ENCODE assay signal across 2 cellular contexts in the genomic region with DNA sequence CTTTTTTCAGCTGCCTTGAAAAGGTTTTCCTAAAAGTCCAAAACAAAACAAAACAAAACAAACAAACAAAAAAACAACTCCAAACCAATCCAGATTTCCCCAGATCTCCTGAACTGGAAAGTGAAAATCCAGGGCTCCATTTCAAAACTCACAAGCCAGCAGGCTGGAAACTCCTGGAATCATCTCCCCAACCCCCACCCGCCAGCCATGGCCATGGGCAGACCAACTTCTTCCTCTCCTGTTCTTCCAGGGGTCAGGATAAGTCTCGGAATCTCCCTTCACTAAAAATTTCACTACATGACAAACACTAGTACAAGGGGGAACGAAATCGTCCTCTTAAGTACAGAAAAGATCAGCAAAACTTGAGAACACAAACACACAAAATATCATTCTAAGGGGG.
TF ChIP-seq lines count a peak whose summit lies in the region.

No MANE protein-coding gene starts in this region.

TF ChIP-seq in endothelial cell of umbilical vein, 7 proteins besides CTCF, POLR2A, EP300 and RAD21:
- TF ChIP-seq MYC (IDR thresholded peaks at IDR 0.05; ENCODE audit: low read depth, low read length), result no peak
- TF ChIP-seq GATA2 (IDR thresholded peaks at IDR 0.05; ENCODE audit: insufficient read depth, insufficient read length, low read depth, low read length), result no peak
- no peak for TF ChIP-seq EZH2 (IDR thresholded peaks at IDR 0.05; ENCODE audit: borderline replicate concordance, low read depth, low read length, severe bottlenecking)
- TF ChIP-seq POLR2AphosphoS5 (IDR thresholded peaks at IDR 0.05; ENCODE audit: insufficient read depth, low read depth, low read length), result no peak
- no peak for TF ChIP-seq JUN (IDR thresholded peaks at IDR 0.05; ENCODE audit: borderline replicate concordance, insufficient read depth, insufficient read length, low read depth)
- no peak for TF ChIP-seq MAX (IDR thresholded peaks at IDR 0.05; ENCODE audit: insufficient read depth, insufficient read length)
- no peak for TF ChIP-seq FOS (IDR thresholded peaks at IDR 0.05; ENCODE audit: borderline replicate concordance, insufficient read depth, low read length)
TF ChIP-seq in endothelial cell of umbilical vein: peak in this region for 0.

TF ChIP-seq in GM12891, 5 proteins besides CTCF, POLR2A, EP300 and RAD21:
- TF ChIP-seq PAX5 (IDR thresholded peaks at IDR 0.05; ENCODE audit: insufficient read depth, low read length, severe bottlenecking), result no peak
- no peak for TF ChIP-seq TAF1 (IDR thresholded peaks at IDR 0.05; ENCODE audit: low read depth, low read length)
- TF ChIP-seq SPI1 (IDR thresholded peaks at IDR 0.05; ENCODE audit: low read depth, low read length), result no peak
- no peak for TF ChIP-seq POLR2AphosphoS5 (IDR thresholded peaks at IDR 0.05; ENCODE audit: low read depth, low read length)
- TF ChIP-seq POU2F2 (IDR thresholded peaks at IDR 0.05; ENCODE audit: low read depth, low read length), result no peak
